In the genomic region with DNA sequence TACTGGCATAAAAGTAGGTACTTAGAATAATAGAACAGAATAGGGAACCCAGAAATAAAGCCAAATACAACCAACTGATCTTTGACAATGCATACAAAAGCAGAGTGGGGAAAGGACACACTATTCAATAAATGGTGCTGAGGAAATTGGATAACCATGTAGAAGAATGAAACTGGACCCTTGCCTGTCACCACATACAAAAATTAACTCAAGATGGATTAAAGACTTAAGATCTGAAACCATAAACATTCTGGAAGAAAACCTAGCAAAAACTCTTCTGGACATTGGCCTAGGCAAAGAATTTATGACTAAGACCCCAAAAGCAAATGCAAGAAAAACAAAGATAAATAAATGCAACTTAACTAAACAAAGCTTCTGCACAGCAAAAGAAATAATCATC, we compare ENCODE assay signal across 29 cellular contexts. TPM values are rescaled to one million over a fixed set of nuclear protein-coding genes. Genes with fewer than 3 reads are reported as not detected.
"Had no signal": no experiment of that assay in that cellular context is flagged by ENCODE, and none has a peak within 500 bp of the region (broad histone marks: within the 10 kb centered on the region; RNA-seq: fewer than 3 reads in every experiment).

No MANE protein-coding gene starts in this region.

- H3K36me3 ChIP-seq: ascending aorta, gastrocnemius medialis had no signal

- H3K27ac ChIP-seq: ascending aorta, body of pancreas, esophagus muscularis mucosa, foreskin keratinocyte, gastrocnemius medialis, heart left ventricle had no signal

- H3K4me1 ChIP-seq: ascending aorta, body of pancreas, esophagus muscularis mucosa, foreskin keratinocyte, gastrocnemius medialis, heart left ventricle had no signal

- DNase-seq: activated CD4-positive, alpha-beta memory T cell treated with anti-CD3 and anti-CD28 coated beads for 36 hours; activated CD4-positive, alpha-beta T cell treated with anti-CD3 and anti-CD28 coated beads for 36 hours; activated CD4-positive, alpha-beta T cell treated with anti-CD3 and anti-CD28 coated beads, Interleukin-2, amount 10 ng/mL, durations not matched to agents 24 days and 14 days; activated CD4-positive, CD25-positive, alpha-beta regulatory T cell; activated CD4-positive, CD25-positive, alpha-beta regulatory T cell treated with anti-CD3 and anti-CD28 coated beads, Interleukin-2, amount 50 U/mL, for 72 hours; activated CD8-positive, alpha-beta memory T cell treated with anti-CD3 and anti-CD28 coated beads, Interleukin-2, amount 10 ng/mL, durations not matched to agents 7 days and 5 days; activated CD8-positive, alpha-beta memory T cell treated with anti-CD3 and anti-CD28 coated beads, Interleukin-2, amount 50 U/mL, for 4 hours; activated CD8-positive, alpha-beta T cell treated with anti-CD3 and anti-CD28 coated beads, Interleukin-2, amount 10 ng/mL, durations not matched to agents 7 days and 5 days; activated effector memory CD4-positive, alpha-beta T cell treated with anti-CD3 and anti-CD28 coated beads, Interleukin-2, amount 50 U/mL, for 16 hours; activated naive CD4-positive, alpha-beta T cell treated with anti-CD3 and anti-CD28 coated beads for 36 hours; activated naive CD8-positive, alpha-beta T cell treated with anti-CD3 and anti-CD28 coated beads for 36 hours; activated naive CD8-positive, alpha-beta T cell treated with anti-CD3 and anti-CD28 coated beads, Interleukin-2, amount 50 U/mL, for 24 hours; activated T-cell treated with anti-CD3 and anti-CD28 coated beads, Interleukin-2, amount 50 U/mL, for 1 hour; activated T-cell treated with anti-CD3 and anti-CD28 coated beads, Interleukin-2, amount 50 U/mL, for 48 hours; body of pancreas; caudate nucleus; cortex of kidney; dermis blood vessel endothelial cell; effector CD4-positive, alpha-beta T cell; effector memory CD8-positive, alpha-beta T cell; erythroblast; foreskin keratinocyte; gastrocnemius medialis; glutamatergic neuron; heart left ventricle; hypothalamus; T-helper 2 cell had no signal

- H3K9me3 ChIP-seq: gastrocnemius medialis had no signal

- H3K4me3 ChIP-seq: ascending aorta, body of pancreas, esophagus muscularis mucosa, gastrocnemius medialis, heart left ventricle had no signal

- H3K27me3 ChIP-seq: ascending aorta, body of pancreas, esophagus muscularis mucosa, foreskin keratinocyte, gastrocnemius medialis, heart left ventricle had no signal

- ATAC-seq: activated CD4-positive, alpha-beta T cell treated with anti-CD3 and anti-CD28 coated beads for 36 hours; activated CD8-positive, alpha-beta memory T cell treated with anti-CD3 and anti-CD28 coated beads, Interleukin-2, amount 10 ng/mL, durations not matched to agents 7 days and 5 days; activated CD8-positive, alpha-beta T cell treated with anti-CD3 and anti-CD28 coated beads, Interleukin-2, amount 10 ng/mL, durations not matched to agents 7 days and 5 days; activated naive CD8-positive, alpha-beta T cell treated with anti-CD3 and anti-CD28 coated beads, Interleukin-2, amount 50 U/mL, for 24 hours; body of pancreas; effector memory CD8-positive, alpha-beta T cell; foreskin keratinocyte; gastrocnemius medialis; heart left ventricle had no signal

RNA-seq across cellular contexts. Expression of a gene that starts 45.8 kb away (rescaled TPM):
- total RNA-seq: ascending aorta had no signal
